In genomic region chr13:21913010-21913409, GRCh38 we compare ENCODE assay signal across 12 cellular contexts.
DNase-seq lines count a peak whose midpoint lies in the region; ATAC-seq, FAIRE-seq and TF ChIP-seq lines count a peak whose summit lies in the region.
"Had no signal": no experiment of that assay in that cellular context is flagged by ENCODE, and none has a peak within 500 bp of the region (broad histone marks: within the 10 kb centered on the region; RNA-seq: fewer than 3 reads in every experiment).

No MANE protein-coding gene starts in this region.

- CTCF ChIA-PET in HEK293T (lab: Yijun Ruan, JAX) = interaction anchor here (0.5 to 1.3 kb wide), 4 partner anchors 16 to 366 kb away, joined by 3 read pairs; no protein-coding TSS in a partner anchor
- CTCF ChIA-PET in HepG2 (lab: Yijun Ruan, JAX; ENCODE audit: low intra/inter-chr PET ratio, low total read pairs) = no interaction called here

- peak; percentile 45 for DNase-seq in NCI-H2029 (lab: John Stamatoyannopoulos, UW)
- no peak for DNase-seq in NCI-H2029 treated with DMSO at 0.1 percent for 48 hours (lab: John Stamatoyannopoulos, UW)
- peak; percentile 18 for DNase-seq in HEK293T (ENCODE audit: extremely low spot score)
- DNase-seq in SJCRH30 = peak; percentile 19 to 42
- DNase-seq in HepG2 (ENCODE audit: low spot score) = no peak
- no peak for DNase-seq in NCI-H1436 treated with DMSO at 0.1 percent for 48 hours (lab: John Stamatoyannopoulos, UW)
- DNase-seq in DMS79 treated with DMSO at 0.1 percent for 48 hours (lab: John Stamatoyannopoulos, UW) = no peak
- DNase-seq: HCEC 1CT, NCI-H446 treated with DMSO at 0.1 percent for 48 hours, transverse colon had no signal

- TF ChIP-seq POLR2A in HepG2 (IDR thresholded peaks at IDR 0.05; ENCODE audit: insufficient read depth in 1 of 2, low read depth in 2 of 2, low read length in 2 of 2) = no peak

- H3K79me2 ChIP-seq in HepG2 (ENCODE audit: insufficient read depth, low read length) = no peaks in the 10 kb centered on the region

- TF ChIP-seq RAD21 in HepG2 (CRISPR knock-in tag; IDR thresholded peaks at IDR 0.05) = no peak

- ATAC-seq in HepG2 = peak; percentile 42; the same call in 2 of the 3 replicates
- no peak for ATAC-seq in GM19397 (IDR thresholded peaks at IDR 0.05; ENCODE audit: unreplicated experiment)

- H3K27me3 ChIP-seq in SJCRH30 (no peaks in the 10 kb centered on the region), HepG2 (ENCODE audit: control insufficient read depth in 1 of 2, insufficient read depth in 2 of 2, low read length in 2 of 2) (peaks cover 1 to 3% of the 10 kb centered on the region in 2 experiments; a peak in 1 of 5 replicates)
- H3K27me3 ChIP-seq: transverse colon had no signal

- WGBS in HepG2 (ENCODE audit: low lambda C conversion rate) = 43% methylated on average over 7 of the region's 8 CpGs

- H3K36me3 ChIP-seq in SJCRH30 = no peaks in the 10 kb centered on the region
- H3K36me3 ChIP-seq in HepG2 (replicated peaks in 1 of 2; ENCODE audit: control insufficient read depth in 1 of 2, insufficient read depth in 2 of 2, low read length in 2 of 2) = no peaks in the 10 kb centered on the region
- H3K36me3 ChIP-seq: transverse colon had no signal

- intact Hi-C loops in HepG2 (cut with micrococcal nuclease; ENCODE audit: unreplicated experiment) = no loop called here

- 0 out of 2 replicates have a peak, but pooled peaks have one; percentile 24 for TF ChIP-seq CTCF in HepG2 (CRISPR knock-in tag; IDR thresholded peaks at IDR 0.05)

- H3K4me3 ChIP-seq in SJCRH30 = no peak overlapping the region
- no peak overlapping the region for H3K4me3 ChIP-seq in HepG2 (replicated peaks in 1 of 3; ENCODE audit: insufficient read depth in 1 of 3, low read depth in 2 of 3, low read length in 3 of 3)
- H3K4me3 ChIP-seq: transverse colon had no signal

- FAIRE-seq in HepG2 (lab: Jason Lieb, UNC) = no peak
- FAIRE-seq: A204.1 had no signal

- H3K27ac ChIP-seq in SJCRH30 = no peak overlapping the region
- no peak overlapping the region for H3K27ac ChIP-seq in HepG2 (ENCODE audit: extremely low read length, insufficient read depth, low read length)
- H3K27ac ChIP-seq: transverse colon had no signal

- POLR2A ChIA-PET in HEK293T (lab: Yijun Ruan, JAX) (no interaction called here), HepG2 (lab: Yijun Ruan, JAX) (no interaction called here)

- H3K4me1 ChIP-seq in SJCRH30 (no peaks in the 10 kb centered on the region), HepG2 (ENCODE audit: insufficient read depth, low read length) (no peaks in the 10 kb centered on the region)
- H3K4me1 ChIP-seq: transverse colon had no signal

- H3K9me3 ChIP-seq in SJCRH30 (replicated peaks) (no peaks in the 10 kb centered on the region), HepG2 (ENCODE audit: low read length) (no peaks in the 10 kb centered on the region)
- H3K9me3 ChIP-seq: transverse colon had no signal

- no peak overlapping the region for H3K4me2 ChIP-seq in HepG2 (ENCODE audit: low read depth, low read length)

- TF ChIP-seq EP300 in HepG2 (IDR thresholded peaks at IDR 0.05; ENCODE audit: low read depth in 2 of 2, low read length in 2 of 2) = no peak
- TF ChIP-seq EP300 in HepG2 (CRISPR knock-in tag; IDR thresholded peaks at IDR 0.05; ENCODE audit: borderline replicate concordance) = no peak

- H2AFZ ChIP-seq in HepG2 (ENCODE audit: low read length) = no peak overlapping the region

- H4K20me1 ChIP-seq in HepG2 (ENCODE audit: insufficient read depth, low read length) = no peaks in the 10 kb centered on the region

- in situ Hi-C loops in HepG2 (cut with HindIII; ENCODE audit: extremely low pct_ligation_motif_present, low pct_unique_long_range_greater_than_20kb) = no loop called here

- H3K9ac ChIP-seq in HepG2 (ENCODE audit: insufficient read depth, low read depth, low read length) = no peak overlapping the region

- no TSS peak for BruUV-seq in HepG2 (replicated peaks; lab: Mats Ljungman, UMichigan)

TF ChIP-seq in HEK293T, 16 proteins besides CTCF, POLR2A, EP300 and RAD21:
- TF ChIP-seq CTBP1 (IDR thresholded peaks at IDR 0.05; ENCODE audit: borderline replicate concordance) (no peak), HDGF (IDR thresholded peaks at IDR 0.05; ENCODE audit: borderline replicate concordance) (no peak), ELF4 (IDR thresholded peaks at IDR 0.05) (no peak), FOXA1 (IDR thresholded peaks at IDR 0.05) (no peak), NFRKB (IDR thresholded peaks at IDR 0.05) (no peak), LEF1 (IDR thresholded peaks at IDR 0.05; ENCODE audit: borderline replicate concordance) (no peak), SP1 (IDR thresholded peaks at IDR 0.05) (no peak), BHLHE40 (IDR thresholded peaks at IDR 0.05; ENCODE audit: borderline replicate concordance) (no peak), ARNT (IDR thresholded peaks at IDR 0.05) (no peak), ZNF384 (IDR thresholded peaks at IDR 0.05) (no peak)
- TF ChIP-seq, protein P1, sequence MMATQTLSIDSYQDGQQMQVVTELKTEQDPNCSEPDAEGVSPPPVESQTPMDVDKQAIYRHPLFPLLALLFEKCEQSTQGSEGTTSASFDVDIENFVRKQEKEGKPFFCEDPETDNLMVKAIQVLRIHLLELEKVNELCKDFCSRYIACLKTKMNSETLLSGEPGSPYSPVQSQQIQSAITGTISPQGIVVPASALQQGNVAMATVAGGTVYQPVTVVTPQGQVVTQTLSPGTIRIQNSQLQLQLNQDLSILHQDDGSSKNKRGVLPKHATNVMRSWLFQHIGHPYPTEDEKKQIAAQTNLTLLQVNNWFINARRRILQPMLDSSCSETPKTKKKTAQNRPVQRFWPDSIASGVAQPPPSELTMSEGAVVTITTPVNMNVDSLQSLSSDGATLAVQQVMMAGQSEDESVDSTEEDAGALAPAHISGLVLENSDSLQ (IDR thresholded peaks at IDR 0.05) = no peak

TF ChIP-seq in HepG2, 621 proteins besides CTCF, POLR2A, EP300 and RAD21:
- TF ChIP-seq ZNF572 (CRISPR knock-in tag; IDR thresholded peaks at IDR 0.05) (no peak), STAG1 (CRISPR knock-in tag; IDR thresholded peaks at IDR 0.05) (peak; percentile 27; the same call in 1 of the 2 replicates)
TF ChIP-seq in HepG2: peak in this region for 1.

Comparison
In these comparisons a context has a peak if more than half of its experiments do, and no peak if none do; other contexts are left out.
1. DNase-seq: peak in NCI-H2029 (single experiment), HEK293T (single experiment) and SJCRH30 (2 of 2); none in NCI-H2029 treated with DMSO at 0.1 percent for 48 hours (single experiment), HepG2 (single experiment), NCI-H1436 treated with DMSO at 0.1 percent for 48 hours (single experiment) and DMS79 treated with DMSO at 0.1 percent for 48 hours (single experiment).